Comparison of ENCODE assay signal across 9 cellular contexts in the genomic region with DNA sequence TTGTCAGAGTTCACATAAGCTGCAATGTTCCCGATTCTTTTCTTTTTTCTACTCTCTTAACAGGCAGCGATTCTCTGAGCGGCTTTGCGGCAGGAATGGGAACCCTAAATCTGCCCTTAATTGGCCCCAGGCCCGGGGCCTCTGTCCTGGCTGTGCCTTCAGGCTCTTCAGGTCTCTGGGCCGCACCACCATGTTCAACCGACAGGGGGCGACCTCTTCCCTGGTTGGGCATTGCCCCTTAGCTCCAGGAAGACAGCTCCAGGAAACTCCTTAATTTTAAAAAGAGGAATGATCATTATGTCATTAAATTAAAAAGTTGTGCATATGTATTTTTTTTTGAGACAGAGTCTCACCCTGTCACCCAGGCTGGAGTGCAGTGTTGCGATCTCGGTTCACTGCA. TPM values are rescaled to one million over a fixed set of nuclear protein-coding genes. Genes with fewer than 3 reads are reported as not detected.
DNase-seq lines count a peak whose midpoint lies in the region; ATAC-seq and TF ChIP-seq lines count a peak whose summit lies in the region.
"Had no signal": no experiment of that assay in that cellular context is flagged by ENCODE, and none has a peak within 500 bp of the region (broad histone marks: within the 10 kb centered on the region; RNA-seq: fewer than 3 reads in every experiment).

No MANE protein-coding gene starts in this region.

- H3K4me1 Mint-ChIP-seq in activated T-cell treated with anti-CD3 and anti-CD28 coated beads, Interleukin-2, amount 50 U/mL, for 72 hours (ENCODE audit: low read depth) = peaks cover 5% of the 10 kb centered on the region
- no peaks in the 10 kb centered on the region for H3K4me1 Mint-ChIP-seq in neural progenitor cell

- H3K27me3 ChIP-seq in neural progenitor cell = no peaks in the 10 kb centered on the region

- H3K4me3 Mint-ChIP-seq in activated T-cell treated with anti-CD3 and anti-CD28 coated beads, Interleukin-2, amount 50 U/mL, for 72 hours = no peak overlapping the region
- no peak overlapping the region for H3K4me3 Mint-ChIP-seq in neural progenitor cell

- peaks cover 15% of the 10 kb centered on the region for H3K27me3 Mint-ChIP-seq in activated T-cell treated with anti-CD3 and anti-CD28 coated beads, Interleukin-2, amount 50 U/mL, for 72 hours (ENCODE audit: low read depth)
- H3K27me3 Mint-ChIP-seq in neural progenitor cell (ENCODE audit: insufficient read depth, low read depth) = peaks cover 2% of the 10 kb centered on the region

- H2AFZ ChIP-seq in neural progenitor cell (replicated peaks) = no peak overlapping the region

- DNase-seq in COLO668 (lab: John Stamatoyannopoulos, UW; ENCODE audit: unreplicated experiment) (peak; percentile 11), neural progenitor cell (ENCODE audit: low spot score) (peak; percentile 14), NCI-H345 (lab: John Stamatoyannopoulos, UW) (no peak), foreskin melanocyte (no peak)
- DNase-seq in Jurkat, Clone E6-1 (ENCODE audit: low read depth, low spot score) = peak; percentile 3
- peak; percentile 46 to 53 for DNase-seq in activated T-cell treated with anti-CD3 and anti-CD28 coated beads, Interleukin-2, amount 50 U/mL, for 72 hours
- DNase-seq: hypothalamus had no signal

- H3K9me3 Mint-ChIP-seq in activated T-cell treated with anti-CD3 and anti-CD28 coated beads, Interleukin-2, amount 50 U/mL, for 72 hours = no peaks in the 10 kb centered on the region
- H3K9me3 Mint-ChIP-seq in neural progenitor cell = peaks cover 19% of the 10 kb centered on the region

- H3K4me3 ChIP-seq in Jurkat, Clone E6-1 (ENCODE audit: low read length) = no peak overlapping the region
- no peak overlapping the region for H3K4me3 ChIP-seq in neural progenitor cell

- ATAC-seq in activated T-cell treated with anti-CD3 and anti-CD28 coated beads, Interleukin-2, amount 50 U/mL, for 72 hours (replicated peaks in 1 of 2) = no peak
- ATAC-seq in GM19452 (IDR thresholded peaks at IDR 0.05; ENCODE audit: unreplicated experiment) (no peak), HG02678 (IDR thresholded peaks at IDR 0.05; ENCODE audit: unreplicated experiment) (no peak)

- H3K4me1 ChIP-seq in neural progenitor cell = no peaks in the 10 kb centered on the region

- H3K36me3 ChIP-seq in neural progenitor cell = no peaks in the 10 kb centered on the region

- H3K27ac Mint-ChIP-seq in activated T-cell treated with anti-CD3 and anti-CD28 coated beads, Interleukin-2, amount 50 U/mL, for 72 hours = no peak overlapping the region
- no peak overlapping the region for H3K27ac Mint-ChIP-seq in neural progenitor cell

- no peak overlapping the region for H3K27ac ChIP-seq in neural progenitor cell

- no peak overlapping the region for H3K4me2 ChIP-seq in neural progenitor cell

- no peaks in the 10 kb centered on the region for H3K79me2 ChIP-seq in neural progenitor cell (ENCODE audit: low read depth)

- no peaks in the 10 kb centered on the region for H3F3A ChIP-seq in neural progenitor cell (ENCODE audit: low read depth)

- peaks cover 0 to 1% of the 10 kb centered on the region in 2 donors for H3K36me3 Mint-ChIP-seq in activated T-cell treated with anti-CD3 and anti-CD28 coated beads, Interleukin-2, amount 50 U/mL, for 72 hours (ENCODE audit: insufficient read depth in 2 of 2)
- H3K36me3 Mint-ChIP-seq in neural progenitor cell = no peaks in the 10 kb centered on the region

- H3K9ac ChIP-seq in neural progenitor cell = no peak overlapping the region

- H3K9me3 ChIP-seq in neural progenitor cell (ENCODE audit: low read depth) = no peaks in the 10 kb centered on the region

- peak; percentile 46 for TF ChIP-seq CTCF in neural progenitor cell (IDR thresholded peaks at IDR 0.05)

- H4K20me1 ChIP-seq in neural progenitor cell (ENCODE audit: low read depth) = no peaks in the 10 kb centered on the region

RNA-seq across cellular contexts. Expression of gene CACNG5, which starts 20.3 kb away (rescaled TPM):
- not detected for polyA plus RNA-seq in Jurkat, Clone E6-1 (2012; ENCODE audit: insufficient read depth, insufficient read length)
- total RNA-seq in activated T-cell treated with anti-CD3 and anti-CD28 coated beads, Interleukin-2, amount 50 U/mL, for 72 hours = not detected
- not detected in 2 replicates for total RNA-seq in neural progenitor cell (ENCODE audit: low replicate concordance)

Comparison
In these comparisons a context has a peak if more than half of its experiments do, and no peak if none do; other contexts are left out.
1. DNase-seq: peak in COLO668 (single experiment), Jurkat, Clone E6-1 (single experiment), activated T-cell treated with anti-CD3 and anti-CD28 coated beads, Interleukin-2, amount 50 U/mL, for 72 hours (2 of 2) and neural progenitor cell (single experiment); none in NCI-H345 (single experiment) and foreskin melanocyte (single experiment).